In genomic region chr5:150484964-150485769, GRCh38 we compare ENCODE assay signal across 1 cellular context.
TF ChIP-seq lines count a peak whose summit lies in the region.

No MANE protein-coding gene starts in this region.

TF ChIP-seq in K562, 482 proteins besides CTCF, POLR2A, EP300 and RAD21 (continued from another document and continues in another):
- TF ChIP-seq CBX3 (IDR thresholded peaks at IDR 0.05; ENCODE audit: borderline replicate concordance in 1 of 2, low read length in 2 of 2) (peak in 1 of 2 experiments; percentile 68; a peak in 1 of 3 replicates), ZNF592 (IDR thresholded peaks at IDR 0.05) (peak; percentile 7; the same call in 1 of the 2 replicates), FOXK2 (conservative IDR thresholded peaks at IDR 0.05 in 1 of 2, IDR thresholded peaks at IDR 0.05 in 1 of 2; ENCODE audit: low read depth in 2 of 2) (no peak), TEAD4 (IDR thresholded peaks at IDR 0.05; ENCODE audit: low read length) (no peak), TEAD4 (CRISPR knock-in tag; IDR thresholded peaks at IDR 0.05; ENCODE audit: borderline replicate concordance) (no peak), SMARCC2 (IDR thresholded peaks at IDR 0.05; ENCODE audit: low read depth) (no peak), RBM15 (IDR thresholded peaks at IDR 0.05; ENCODE audit: insufficient read depth, low read length) (no peak), ZBTB40 (IDR thresholded peaks at IDR 0.05) (peak; percentile 25; the same call in 1 of the 2 replicates), ZBTB40 (CRISPR knock-in tag; IDR thresholded peaks at IDR 0.05) (no peak), CBFA2T3 (IDR thresholded peaks at IDR 0.05) (no peak), SPI1 (IDR thresholded peaks at IDR 0.05; ENCODE audit: borderline replicate concordance, low read depth, low read length) (no peak), SAFB (IDR thresholded peaks at IDR 0.05; ENCODE audit: borderline replicate concordance, low read depth, low read length) (no peak), CBX2 (IDR thresholded peaks at IDR 0.05; ENCODE audit: insufficient read depth, low read length, poor library complexity, severe bottlenecking) (no peak), ZBTB7A (IDR thresholded peaks at IDR 0.05; ENCODE audit: borderline replicate concordance, control insufficient read depth, low read depth, low read length) (peak; percentile 79; the same call in 1 of the 2 replicates), KLF6 (CRISPR knock-in tag; IDR thresholded peaks at IDR 0.05; ENCODE audit: borderline replicate concordance) (0 out of 2 replicates have a peak, but pooled peaks have one; percentile 30), ZBTB1 (CRISPR knock-in tag; IDR thresholded peaks at IDR 0.05; ENCODE audit: borderline replicate concordance, low read depth) (no peak), DNMT1 (IDR thresholded peaks at IDR 0.05) (no peak), MTA3 (IDR thresholded peaks at IDR 0.05; ENCODE audit: borderline replicate concordance) (no peak), ZNF639 (CRISPR knock-in tag; conservative IDR thresholded peaks at IDR 0.05 in 1 of 2, IDR thresholded peaks at IDR 0.05 in 1 of 2) (no peak), NR2C1 (IDR thresholded peaks at IDR 0.05) (peak; percentile 79), NR2C1 (tag; IDR thresholded peaks at IDR 0.05) (peak; percentile 87), NFRKB (IDR thresholded peaks at IDR 0.05; ENCODE audit: low read depth) (no peak), MCM2 (IDR thresholded peaks at IDR 0.05; ENCODE audit: low read depth) (no peak), SNIP1 (IDR thresholded peaks at IDR 0.05; ENCODE audit: low read depth) (no peak), USF1 (CRISPR knock-in tag; IDR thresholded peaks at IDR 0.05) (peak; percentile 88), GABPB2 (CRISPR knock-in tag; conservative IDR thresholded peaks at IDR 0.05) (no peak), ZNF174 (CRISPR knock-in tag; IDR thresholded peaks at IDR 0.05) (no peak), KDM1A (IDR thresholded peaks at IDR 0.05) (peak; percentile 81 to 93; a peak in 3 of 4 replicates), ZBTB11 (CRISPR knock-in tag; IDR thresholded peaks at IDR 0.05) (peak in 1 of 3 experiments; percentile 53; a peak in 2 of 6 replicates), RCOR1 (IDR thresholded peaks at IDR 0.05; ENCODE audit: borderline replicate concordance in 1 of 2, low read depth in 2 of 2, low read length in 2 of 2) (peak in 1 of 2 experiments; percentile 62; a peak in 1 of 4 replicates), ZNF511 (CRISPR knock-in tag; IDR thresholded peaks at IDR 0.05) (0 out of 2 replicates have a peak, but pooled peaks have one; percentile 8), ZFP1 (CRISPR knock-in tag; IDR thresholded peaks at IDR 0.05) (no peak), SLC30A9 (CRISPR knock-in tag; IDR thresholded peaks at IDR 0.05) (no peak), PKNOX1 (IDR thresholded peaks at IDR 0.05) (no peak), ARHGAP35 (IDR thresholded peaks at IDR 0.05; ENCODE audit: partially characterized antibody) (no peak), ZNF77 (CRISPR knock-in tag; IDR thresholded peaks at IDR 0.05) (no peak), HDAC1 (IDR thresholded peaks at IDR 0.05) (0 out of 4 replicates have a peak, but pooled peaks of 1 of the 2 experiments have one; percentile 68), USF2 (CRISPR knock-in tag; IDR thresholded peaks at IDR 0.05) (peak; percentile 92; the same call in 1 of the 2 replicates), CSDE1 (IDR thresholded peaks at IDR 0.05) (no peak), HDGF (IDR thresholded peaks at IDR 0.05) (peak; percentile 72; the same call in 1 of the 2 replicates), PRMT5 (CRISPR knock-in tag; IDR thresholded peaks at IDR 0.05) (no peak), PHF20 (IDR thresholded peaks at IDR 0.05; ENCODE audit: partially characterized antibody) (peak; percentile 43), HDAC2 (IDR thresholded peaks at IDR 0.05) (peak; percentile 86)
